ENCODE assay signal across 24 cellular contexts in genomic region chr14:94395900-94396574, GRCh38. TPM values are rescaled to one million over a fixed set of nuclear protein-coding genes. Genes with fewer than 3 reads are reported as not detected.
DNase-seq lines count a peak whose midpoint lies in the region; ATAC-seq and TF ChIP-seq lines count a peak whose summit lies in the region.
"Had no signal": no experiment of that assay in that cellular context is flagged by ENCODE, and none has a peak within 500 bp of the region (broad histone marks: within the 10 kb centered on the region; RNA-seq: fewer than 3 reads in every experiment).

No MANE protein-coding gene starts in this region.

- H3K27me3 ChIP-seq in left lung: no peaks in the 10 kb centered on the region
- no peaks in the 10 kb centered on the region for H3K27me3 ChIP-seq in upper lobe of left lung
- H3K27me3 ChIP-seq in tibial artery: no peaks in the 10 kb centered on the region
- H3K27me3 ChIP-seq: SJSA1, uterus had no signal

- DNase-seq in NCI-H748 (lab: John Stamatoyannopoulos, UW; ENCODE audit: unreplicated experiment): peak; percentile 77
- no peak for DNase-seq in NCI-H748 treated with DMSO at 0.1 percent for 48 hours (lab: John Stamatoyannopoulos, UW)
- peak; percentile 86 for DNase-seq in NCI-H774 (lab: John Stamatoyannopoulos, UW)
- no peak for DNase-seq in left lung
- DNase-seq in upper lobe of left lung: peak in 1 of 2 donors; percentile 65
- no peak for DNase-seq in NCI-H2081 (lab: John Stamatoyannopoulos, UW)
- DNase-seq in tibial artery: no peak
- no peak for DNase-seq in pons (ENCODE audit: low spot score)
- DNase-seq: activated B cell treated with CpG ODN at 0.5 μM for 24 hours; activated naive CD4-positive, alpha-beta T cell treated with anti-CD3 and anti-CD28 coated beads, Interleukin-2, amount 10 ng/mL, durations not matched to agents 7 days and 5 days; activated T-cell treated with anti-CD3 and anti-CD28 coated beads, Interleukin-2, amount 50 U/mL, for 24 hours; hippocampal formation; NCI-H2171; PC-9; stimulated activated CD4-positive, alpha-beta T cell treated with anti-CD3 and anti-CD28 coated beads, Interleukin-12 subunit alpha, Interleukin-12 subunit beta, amount 100 ng/mL, for 4 hours; uterus had no signal

- 49 to 51% methylated on average over 3 to 5 of the region's 5 CpGs for WGBS in upper lobe of left lung, 2 donors

- intact Hi-C loops in left lung (cut with DNase I): no loop called here
- intact Hi-C loops in tibial artery (cut with DNase I; ENCODE audit: low total_unique reads): no loop called here

- no peak overlapping the region for H3K4me3 ChIP-seq in left lung
- no peak overlapping the region for H3K4me3 ChIP-seq in upper lobe of left lung
- no peak overlapping the region for H3K4me3 ChIP-seq in tibial artery
- H3K4me3 ChIP-seq: PC-9, SJSA1, uterus had no signal

- peak; percentile 32 for ATAC-seq in left lung
- no peak for ATAC-seq in upper lobe of left lung (ENCODE audit: low FRiP score in 2 of 2)

- TF ChIP-seq EP300 in upper lobe of left lung (IDR thresholded peaks at IDR 0.05): no peak

- H3K9me3 ChIP-seq in left lung (no peaks in the 10 kb centered on the region), upper lobe of left lung (no peaks in the 10 kb centered on the region), tibial artery (no peaks in the 10 kb centered on the region)
- H3K9me3 ChIP-seq: SJSA1, uterus had no signal

- H3K27ac ChIP-seq in left lung: peak overlapping the region in 1 of 2 donors; percentile 93
- peak overlapping the region in 3 of 4 donors; percentile 32 to 90 (median 72) for H3K27ac ChIP-seq in upper lobe of left lung
- H3K27ac ChIP-seq in tibial artery: no peak overlapping the region
- H3K27ac ChIP-seq: PC-9, SJSA1, uterus had no signal

- peaks cover 5 to 61% of the 10 kb centered on the region in 2 donors for H3K4me1 ChIP-seq in left lung
- peaks cover 0 to 59% (median 40%) of the 10 kb centered on the region in 4 donors for H3K4me1 ChIP-seq in upper lobe of left lung
- H3K4me1 ChIP-seq in tibial artery: peaks cover 0 to 6% (median 6%) of the 10 kb centered on the region in 4 donors
- H3K4me1 ChIP-seq: uterus had no signal

- no peak for TF ChIP-seq POLR2A in upper lobe of left lung (IDR thresholded peaks at IDR 0.05)

- H3K36me3 ChIP-seq in left lung: no peaks in the 10 kb centered on the region
- no peaks in the 10 kb centered on the region for H3K36me3 ChIP-seq in upper lobe of left lung
- no peaks in the 10 kb centered on the region for H3K36me3 ChIP-seq in tibial artery
- H3K36me3 ChIP-seq: SJSA1, uterus had no signal

- TF ChIP-seq CTCF in left lung (IDR thresholded peaks at IDR 0.05) (no peak), upper lobe of left lung (IDR thresholded peaks at IDR 0.05) (no peak), tibial artery (IDR thresholded peaks at IDR 0.05) (no peak)

RNA-seq across cellular contexts. Expression of gene SERPINA1, which starts 7.6 kb away (rescaled TPM):
- 1,000 to 10,000 TPM; 1,065 to 1,514 TPM for total RNA-seq in left lung
- total RNA-seq in upper lobe of left lung: 1,000 to 10,000 TPM in 1 of 6 donors, 100 to 1,000 TPM in 5; 205 to 1,050 (median 637) TPM
- total RNA-seq: fibroblast of villous mesenchyme, G401, lung microvascular endothelial cell, PC-9 had no signal

RNA-seq across cellular contexts. Expression of gene SERPINA2, which starts 29.5 kb away (rescaled TPM):
- total RNA-seq in left lung (not detected), upper lobe of left lung (not detected)
- total RNA-seq: A172; activated B cell treated with CpG ODN at 0.5 μM for 24 hours; B cell; cardiac septum; fibroblast of villous mesenchyme; G401; lung microvascular endothelial cell; PC-9; SJSA1; T-helper 2 cell treated with Interferon-gamma antibody and Interleukin-4, amounts not matched to agents 100 ng/mL and 5 ng/mL, for 36 hours; uterus had no signal

RNA-seq across cellular contexts. Expression of gene SERPINA11, which starts 56.6 kb away (rescaled TPM):
- not detected for total RNA-seq in left lung
- total RNA-seq in upper lobe of left lung: not detected
- total RNA-seq: A172; activated B cell treated with CpG ODN at 0.5 μM for 24 hours; B cell; cardiac septum; fibroblast of villous mesenchyme; G401; lung microvascular endothelial cell; PC-9; SJSA1; T-helper 2 cell treated with Interferon-gamma antibody and Interleukin-4, amounts not matched to agents 100 ng/mL and 5 ng/mL, for 36 hours; uterus had no signal

Comparison
In these comparisons a context has a peak if more than half of its experiments do, and no peak if none do; other contexts are left out.
1. DNase-seq: peak in NCI-H748 (single experiment) and NCI-H774 (single experiment); none in NCI-H748 treated with DMSO at 0.1 percent for 48 hours (single experiment), left lung (0 of 2), NCI-H2081 (0 of 2), tibial artery (0 of 2) and pons (single experiment).
2. H3K27ac ChIP-seq: peak in upper lobe of left lung (3 of 4); none in tibial artery (0 of 2).